ENCODE assay signal across 8 cellular contexts in the genomic region with DNA sequence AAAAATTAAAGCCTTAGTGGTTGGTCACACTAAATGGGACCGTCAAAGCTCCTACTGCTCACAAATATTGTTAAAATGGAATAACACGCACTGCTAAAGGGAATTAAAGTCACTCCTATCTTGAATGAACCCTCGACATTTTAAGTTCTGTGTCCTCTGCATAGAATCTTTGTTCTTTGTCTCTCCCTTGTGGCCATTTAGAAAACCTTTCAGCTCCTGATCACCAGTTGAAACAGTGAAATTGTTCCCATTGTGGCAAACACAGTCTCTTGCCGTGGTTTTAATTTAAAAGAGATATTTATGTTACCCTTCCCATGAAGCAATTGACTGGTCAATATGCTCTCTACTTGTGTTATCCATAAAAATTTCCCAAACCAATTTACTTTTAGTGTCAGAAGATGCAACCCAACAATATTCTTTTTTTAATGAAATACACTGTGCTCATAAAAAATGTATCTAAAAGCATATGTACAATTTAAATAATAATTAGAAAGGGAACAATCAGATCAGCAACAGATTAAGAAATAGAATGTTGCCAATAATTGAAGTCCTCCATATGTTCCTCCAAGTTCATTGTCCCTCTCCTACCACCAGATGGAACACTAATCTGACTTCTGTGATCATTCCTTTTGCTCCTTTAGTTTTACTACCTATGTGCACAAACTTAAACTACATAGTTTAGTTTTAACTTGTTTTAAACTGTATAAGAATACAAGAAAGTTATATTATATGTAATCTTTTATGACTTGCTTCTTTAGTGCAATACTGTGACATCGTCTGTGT. TPM values are rescaled to one million over a fixed set of nuclear protein-coding genes. Genes with fewer than 3 reads are reported as not detected.
A peak's percentile ranks its signal among the peaks of the same experiment; 100 is the strongest.
DNase-seq lines count a peak whose midpoint lies in the region; ATAC-seq, FAIRE-seq and TF ChIP-seq lines count a peak whose summit lies in the region.
"Not testable (repeated sequence)": the region's sequence is repeated elsewhere in the genome, so short reads cannot be mapped to it uniquely, and the experiment has no call there.

No MANE protein-coding gene starts in this region.

- in situ Hi-C loops in GM13977 (cut with MboI; ENCODE audit: low pct_unique_long_range_greater_than_20kb, low sequenced_read_pairs, unreplicated experiment) = not testable (repeated sequence)

- not testable (repeated sequence) for H3K36me3 ChIP-seq in heart right ventricle, pancreas

- H3K9me3 Mint-ChIP-seq in HFFc6 = not testable (repeated sequence)

- H3K27me3 ChIP-seq in heart right ventricle, pancreas: not testable (repeated sequence)

- not testable (repeated sequence) for H3K36me3 Mint-ChIP-seq in HFFc6 (ENCODE audit: low read depth)

- H3K4me3 ChIP-seq in heart right ventricle, pancreas: not testable (repeated sequence)

- not testable (repeated sequence) for H3K4me1 Mint-ChIP-seq in HFFc6 (ENCODE audit: low read depth)

- DNase-seq in AG08395 (ENCODE audit: low spot score) (peak; percentile 61), GM13977 (ENCODE audit: low spot score) (peak; percentile 55), HFFc6 (peak; percentile 53), LHCN-M2 (ENCODE audit: low read depth) (peak; percentile 70), RCC 7860 (ENCODE audit: low spot score) (peak; percentile 52), brain pericyte (ENCODE audit: low read depth, low spot score) (peak; percentile 2)
- not testable (repeated sequence) for DNase-seq in heart right ventricle, pancreas

- H3K4me1 ChIP-seq in heart right ventricle, pancreas: not testable (repeated sequence)

- not testable (repeated sequence) for H3K27ac Mint-ChIP-seq in HFFc6

- TF ChIP-seq CTCF in GM13977 (IDR thresholded peaks at IDR 0.05; ENCODE audit: extremely low read depth, insufficient read depth, missing control alignments) = peak; percentile 66
- peak; percentile 77 for TF ChIP-seq CTCF in HFFc6 (IDR thresholded peaks at IDR 0.05)
- TF ChIP-seq CTCF in heart right ventricle (IDR thresholded peaks at IDR 0.05) = peak in 8 of 9 donors; percentile 8 to 79 (median 58)
- TF ChIP-seq CTCF in pancreas (IDR thresholded peaks at IDR 0.05) = peak in 2 of 4 donors; percentile 15 to 43

- H3K27ac ChIP-seq in heart right ventricle, pancreas: not testable (repeated sequence)

- WGBS in heart right ventricle, 2 donors = 22 to 29% methylated on average over 5 of the region's 5 CpGs
- WGBS in pancreas, 2 donors = 15 to 23% methylated on average over 5 of the region's 5 CpGs

- H3K9me3 ChIP-seq in heart right ventricle, pancreas: not testable (repeated sequence)

- ATAC-seq in heart right ventricle (peak in 3 of 8 donors; percentile 63 to 71 (median 65)), pancreas (peak; percentile 43 to 87 (median 82))

- FAIRE-seq in RCC 7860 (lab: Jason Lieb, UNC) (peak; percentile 54), pancreas (lab: Jason Lieb, UNC) (peak; percentile 90)

- H3K27me3 Mint-ChIP-seq in HFFc6 (ENCODE audit: insufficient read depth) = not testable (repeated sequence)

- not testable (repeated sequence) for H3K4me3 Mint-ChIP-seq in HFFc6

- intact Hi-C loops in heart right ventricle (cut with DNase I); pancreas (cut with DNase I): not testable (repeated sequence)

RNA-seq across cellular contexts. Expression of a gene that starts 20.3 kb away (rescaled TPM):
- total RNA-seq in HFFc6 (2021; fragmentation: NEBNext Ultra II Directional; extraction: Animal tissue kit (Norgen Biotek cat#: 25700)) = under 1 TPM in 1 of 6 experiments, not detected in 5; 0.07 TPM
- total RNA-seq in LHCN-M2 (2014; rRNA removed) (not detected in 2 replicates), heart right ventricle (under 1 TPM in 2 of 10 donors, not detected in 8; 0.17 to 0.30 TPM), pancreas (under 1 TPM in 4 of 6 donors, not detected in 2; 0.12 to 0.38 (median 0.22) TPM)
- 0.04 TPM for polyA plus RNA-seq in LHCN-M2 (2012)
- polyA plus RNA-seq in heart right ventricle (under 1 TPM in 1 of 2 donors, not detected in 1; 0.22 TPM), pancreas (under 1 TPM; 0.16 to 0.34 TPM)
